ENCODE assay signal across 22 cellular contexts in genomic region chr2:229905601-229906000, GRCh38.
"Had no signal": no experiment of that assay in that cellular context is flagged by ENCODE, and none has a peak within 500 bp of the region (broad histone marks: within the 10 kb centered on the region; RNA-seq: fewer than 3 reads in every experiment).

No MANE protein-coding gene starts in this region.

- H3K4me3 ChIP-seq: adrenal gland, Peyer's patch had no signal

- H3K27me3 ChIP-seq: adrenal gland, Peyer's patch had no signal

- H3K27ac Mint-ChIP-seq: activated B cell treated with CpG ODN at 0.5 μM for 24 hours; activated CD4-positive, alpha-beta memory T cell treated with anti-CD3 and anti-CD28 coated beads, Interleukin-2, amount 10 ng/mL, durations not matched to agents 7 days and 5 days; activated naive CD8-positive, alpha-beta T cell treated with anti-CD3 and anti-CD28 coated beads, Interleukin-2, amount 10 ng/mL, durations not matched to agents 7 days and 5 days had no signal

- H3K27me3 Mint-ChIP-seq: activated B cell treated with CpG ODN at 0.5 μM for 24 hours; activated CD4-positive, alpha-beta memory T cell treated with anti-CD3 and anti-CD28 coated beads, Interleukin-2, amount 10 ng/mL, durations not matched to agents 7 days and 5 days; activated naive CD8-positive, alpha-beta T cell treated with anti-CD3 and anti-CD28 coated beads, Interleukin-2, amount 10 ng/mL, durations not matched to agents 7 days and 5 days; central memory CD8-positive, alpha-beta T cell; IgD-negative memory B cell; T-helper 17 cell had no signal

- H3K4me3 Mint-ChIP-seq: activated B cell treated with CpG ODN at 0.5 μM for 24 hours; activated CD4-positive, alpha-beta memory T cell treated with anti-CD3 and anti-CD28 coated beads, Interleukin-2, amount 10 ng/mL, durations not matched to agents 7 days and 5 days; activated naive CD8-positive, alpha-beta T cell treated with anti-CD3 and anti-CD28 coated beads, Interleukin-2, amount 10 ng/mL, durations not matched to agents 7 days and 5 days; central memory CD8-positive, alpha-beta T cell; IgD-negative memory B cell; T-helper 17 cell had no signal

- H3K36me3 Mint-ChIP-seq: IgD-negative memory B cell had no signal

- ATAC-seq: T-helper 17 cell had no signal

- H3K9me3 ChIP-seq: adrenal gland, Peyer's patch had no signal

- H3K9ac ChIP-seq: KMS-11 had no signal

- H3K4me2 ChIP-seq: KMS-11 had no signal

- H3K9me3 Mint-ChIP-seq: activated B cell treated with CpG ODN at 0.5 μM for 24 hours; activated CD4-positive, alpha-beta memory T cell treated with anti-CD3 and anti-CD28 coated beads, Interleukin-2, amount 10 ng/mL, durations not matched to agents 7 days and 5 days; activated naive CD8-positive, alpha-beta T cell treated with anti-CD3 and anti-CD28 coated beads, Interleukin-2, amount 10 ng/mL, durations not matched to agents 7 days and 5 days; central memory CD8-positive, alpha-beta T cell; IgD-negative memory B cell had no signal

- H3K27ac ChIP-seq: adrenal gland, KMS-11, Peyer's patch had no signal

- DNase-seq: activated B cell treated with CpG ODN at 0.5 μM for 24 hours; activated CD4-positive, alpha-beta memory T cell treated with anti-CD3 and anti-CD28 coated beads, Interleukin-2, amount 10 ng/mL, durations not matched to agents 7 days and 5 days; activated CD4-positive, alpha-beta T cell treated with anti-CD3 and anti-CD28 coated beads for 1 hour; activated CD4-positive, alpha-beta T cell treated with anti-CD3 and anti-CD28 coated beads, Interleukin-2, amount 50 U/mL, for 1 hour; activated naive CD4-positive, alpha-beta T cell treated with anti-CD3 and anti-CD28 coated beads, Interleukin-2, amount 50 U/mL, for 16 hours; activated naive CD8-positive, alpha-beta T cell treated with anti-CD3 and anti-CD28 coated beads, Interleukin-2, amount 10 ng/mL, durations not matched to agents 7 days and 5 days; activated T-cell treated with anti-CD3 and anti-CD28 coated beads for 4 hours; adrenal gland; anterior cingulate cortex; NCI-H1092 treated with DMSO at 0.1 percent for 48 hours; NCI-H1436; NCI-H1694 treated with DMSO at 0.1 percent for 48 hours; NCI-H2029 treated with DMSO at 0.1 percent for 48 hours; NCI-H226; NCI-H526 treated with DMSO at 0.1 percent for 48 hours; Peyer's patch; SHP77; T-helper 17 cell; T-helper 9 cell had no signal
